ENCODE assay signal across 13 cellular contexts in genomic region chr6:14210077-14210476, GRCh38.
DNase-seq lines count a peak whose midpoint lies in the region; ATAC-seq and TF ChIP-seq lines count a peak whose summit lies in the region.
"Had no signal": no experiment of that assay in that cellular context is flagged by ENCODE, and none has a peak within 500 bp of the region (broad histone marks: within the 10 kb centered on the region; RNA-seq: fewer than 3 reads in every experiment).

No MANE protein-coding gene starts in this region.

- H3K23ac ChIP-seq in H9 (ENCODE audit: insufficient read length, low read depth, low read length): no peak overlapping the region

- peaks cover 9 to 10% of the 10 kb centered on the region in 2 experiments for H3K9me3 Mint-ChIP-seq in H9
- no peaks in the 10 kb centered on the region for H3K9me3 Mint-ChIP-seq in activated CD4-positive, alpha-beta memory T cell treated with anti-CD3 and anti-CD28 coated beads, Interleukin-2, amount 10 ng/mL, durations not matched to agents 7 days and 5 days
- H3K9me3 Mint-ChIP-seq in memory B cell: no peaks in the 10 kb centered on the region

- H3K27me3 Mint-ChIP-seq in H9 (ENCODE audit: low read depth) (peaks cover 28% of the 10 kb centered on the region), memory B cell (no peaks in the 10 kb centered on the region)
- H3K27me3 Mint-ChIP-seq in activated CD4-positive, alpha-beta memory T cell treated with anti-CD3 and anti-CD28 coated beads, Interleukin-2, amount 10 ng/mL, durations not matched to agents 7 days and 5 days: no peaks in the 10 kb centered on the region

- H3T11ph ChIP-seq in H9 (ENCODE audit: low read length): no peak overlapping the region

- ATAC-seq in memory B cell (ENCODE audit: low read depth) (no peak), HG03469 (IDR thresholded peaks at IDR 0.05; ENCODE audit: unreplicated experiment) (no peak), GM21576 (IDR thresholded peaks at IDR 0.05; ENCODE audit: unreplicated experiment) (no peak), GM18867 (IDR thresholded peaks at IDR 0.05; ENCODE audit: unreplicated experiment) (no peak)

- H3K9me3 ChIP-seq in H9 (ENCODE audit: control insufficient read depth, low read depth, low read length): no peaks in the 10 kb centered on the region

- H3K4me1 ChIP-seq in ACC112 (ENCODE audit: control insufficient read depth, insufficient read depth, low read length, unreplicated experiment) (peaks cover 19% of the 10 kb centered on the region), H9 (ENCODE audit: insufficient read depth, low read length) (peaks cover 2% of the 10 kb centered on the region; the same call in 1 of the 2 replicates)

- no peak overlapping the region for H2AK5ac ChIP-seq in H9 (ENCODE audit: insufficient read length, low read length)

- H3K36me3 ChIP-seq in ACC112 (ENCODE audit: insufficient read depth, low read length): no peaks in the 10 kb centered on the region

- no peak overlapping the region for H3K14ac ChIP-seq in H9 (ENCODE audit: insufficient read depth, low read length)

- no peak overlapping the region; the same call in 1 of the 2 replicates for H3K27ac ChIP-seq in ACC112 (ENCODE audit: low read depth, low read length)
- no peak overlapping the region for H3K27ac ChIP-seq in H9 (ENCODE audit: insufficient read length, low read depth, low read length)

- H3K36me3 Mint-ChIP-seq in H9 (ENCODE audit: insufficient read depth in 1 of 3, low read depth in 3 of 3): peaks cover 0 to 14% (median 9%) of the 10 kb centered on the region in 3 experiments; a peak in 4 of 7 replicates
- no peaks in the 10 kb centered on the region for H3K36me3 Mint-ChIP-seq in activated CD4-positive, alpha-beta memory T cell treated with anti-CD3 and anti-CD28 coated beads, Interleukin-2, amount 10 ng/mL, durations not matched to agents 7 days and 5 days (ENCODE audit: low read depth)
- no peaks in the 10 kb centered on the region for H3K36me3 Mint-ChIP-seq in memory B cell

- H4K20me1 ChIP-seq in H9 (ENCODE audit: control insufficient read depth, insufficient read depth, insufficient read length): no peaks in the 10 kb centered on the region

- no peak overlapping the region for H3K56ac ChIP-seq in H9 (ENCODE audit: insufficient read length, low read depth, low read length)

- peaks cover 4% of the 10 kb centered on the region for H3K23me2 ChIP-seq in H9 (ENCODE audit: insufficient read length, low read depth, low read length, poor library complexity, severe bottlenecking)

- H4K5ac ChIP-seq in H9 (ENCODE audit: insufficient read length, low read depth, low read length): no peak overlapping the region

- H3K4me2 ChIP-seq in H9 (ENCODE audit: insufficient read depth, insufficient read length, low read length): peak overlapping the region; percentile 72

- H3K4me1 Mint-ChIP-seq in H9: peaks cover 16 to 17% of the 10 kb centered on the region in 2 experiments
- peaks cover 16% of the 10 kb centered on the region for H3K4me1 Mint-ChIP-seq in activated CD4-positive, alpha-beta memory T cell treated with anti-CD3 and anti-CD28 coated beads, Interleukin-2, amount 10 ng/mL, durations not matched to agents 7 days and 5 days
- peaks cover 18% of the 10 kb centered on the region for H3K4me1 Mint-ChIP-seq in memory B cell

- H2AFZ ChIP-seq in ACC112 (ENCODE audit: low read length, unreplicated experiment) (peak overlapping the region; percentile 89), H9 (ENCODE audit: low read length) (no peak overlapping the region)

- no peak overlapping the region for H4K8ac ChIP-seq in H9 (replicated peaks; ENCODE audit: insufficient read length, low read depth, low read length)

- H2BK12ac ChIP-seq in H9 (ENCODE audit: insufficient read length, low read depth, low read length): no peak overlapping the region

- H3K79me1 ChIP-seq in H9 (ENCODE audit: insufficient read depth, low read depth, low read length, poor library complexity, severe bottlenecking): no peaks in the 10 kb centered on the region

- no peak overlapping the region for H2BK120ac ChIP-seq in H9 (ENCODE audit: low read depth, low read length, poor library complexity, severe bottlenecking)

- H2BK20ac ChIP-seq in H9 (ENCODE audit: low read depth, low read length, poor library complexity, severe bottlenecking): no peak overlapping the region

- no CpG with 5 or more reads among the region's 10 CpGs for WGBS in H9 (ENCODE audit: extremely low coverage, insufficient read length, low lambda C conversion rate)

- DNase-seq in H9 (no peak), memory B cell (ENCODE audit: low spot score in 2 of 2) (no peak), NCI-H526 (lab: John Stamatoyannopoulos, UW) (no peak)
- no peak for DNase-seq in activated CD4-positive, alpha-beta memory T cell treated with anti-CD3 and anti-CD28 coated beads, Interleukin-2, amount 10 ng/mL, durations not matched to agents 7 days and 5 days
- DNase-seq: activated CD4-positive, alpha-beta T cell treated with anti-CD3 and anti-CD28 coated beads for 48 hours; effector CD4-positive, alpha-beta T cell; EL; NCI-H1092; occipital lobe had no signal

- H3K79me2 ChIP-seq in ACC112 (ENCODE audit: control insufficient read depth, insufficient read depth, low read length, unreplicated experiment) (no peaks in the 10 kb centered on the region), H9 (ENCODE audit: insufficient read depth, low read length) (no peaks in the 10 kb centered on the region)

- H3K27me3 ChIP-seq in ACC112 (ENCODE audit: insufficient read depth, low read length) (no peaks in the 10 kb centered on the region), H9 (ENCODE audit: insufficient read depth, low read length) (no peaks in the 10 kb centered on the region)

- POLR2A ChIA-PET in activated CD4-positive, alpha-beta memory T cell treated with anti-CD3 and anti-CD28 coated beads, Interleukin-2, amount 10 ng/mL, durations not matched to agents 7 days and 5 days (lab: Charles Lee): interaction anchor here (1.1 to 1.6 kb wide), 3 partner anchors 426 to 522 kb away, joined by 3 to 5 read pairs (median 3); no protein-coding TSS in a partner anchor

- H3K4ac ChIP-seq in H9 (ENCODE audit: low read depth, low read length): no peak overlapping the region

- H3K18ac ChIP-seq in H9 (ENCODE audit: insufficient read length, low read depth, low read length): no peak overlapping the region

- H3K4me3 ChIP-seq in ACC112 (ENCODE audit: low read depth, low read length): peak overlapping the region; percentile 84

- CTCF ChIA-PET in activated CD4-positive, alpha-beta memory T cell treated with anti-CD3 and anti-CD28 coated beads, Interleukin-2, amount 10 ng/mL, durations not matched to agents 7 days and 5 days (lab: Charles Lee): interaction anchor here (2.8 kb wide), 1 partner anchor 501 kb away, joined by 22 read pairs; no protein-coding TSS in a partner anchor

- H3K4me3 Mint-ChIP-seq in H9 (peak overlapping the region; percentile 64 to 70), memory B cell (peak overlapping the region; percentile 88)
- H3K4me3 Mint-ChIP-seq in activated CD4-positive, alpha-beta memory T cell treated with anti-CD3 and anti-CD28 coated beads, Interleukin-2, amount 10 ng/mL, durations not matched to agents 7 days and 5 days: peak overlapping the region; percentile 64

- no peak for TF ChIP-seq CTCF in H9 (conservative IDR thresholded peaks at IDR 0.05)

- no peak overlapping the region for H4K91ac ChIP-seq in H9 (ENCODE audit: insufficient read length, low read depth, low read length)

- no peak overlapping the region for H3K9ac ChIP-seq in H9 (ENCODE audit: extremely low read depth, insufficient read length, low read length)

- H3K27ac Mint-ChIP-seq in H9 (no peak overlapping the region), memory B cell (peak overlapping the region; percentile 90)
- no peak overlapping the region for H3K27ac Mint-ChIP-seq in activated CD4-positive, alpha-beta memory T cell treated with anti-CD3 and anti-CD28 coated beads, Interleukin-2, amount 10 ng/mL, durations not matched to agents 7 days and 5 days

- no peak overlapping the region for H2BK5ac ChIP-seq in H9 (ENCODE audit: insufficient read length, low read length)

- no peak overlapping the region for H2BK15ac ChIP-seq in H9 (ENCODE audit: low read depth, low read length)
